ENCODE assay signal across 11 cellular contexts in the genomic region with DNA sequence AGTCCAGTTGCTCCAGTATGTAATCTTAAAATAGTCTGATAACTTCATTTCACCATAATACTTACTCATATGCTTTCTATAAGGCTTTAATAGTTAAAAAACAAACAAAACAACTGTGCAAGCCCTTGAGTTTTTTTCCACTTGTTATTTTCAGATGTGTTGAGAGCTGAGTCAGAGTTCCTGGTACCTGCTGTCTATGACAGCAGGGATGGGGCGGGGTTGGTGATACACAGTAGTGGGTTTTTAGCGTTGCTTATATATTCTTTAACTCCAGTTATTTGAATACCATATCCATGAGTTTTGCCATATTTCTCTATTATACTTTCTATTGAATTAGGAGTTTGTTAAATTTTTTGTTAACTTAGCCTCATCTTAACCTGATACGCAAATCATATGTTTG. TPM values are rescaled to one million over a fixed set of nuclear protein-coding genes. Genes with fewer than 3 reads are reported as not detected.
A peak's percentile ranks its signal among the peaks of the same experiment; 100 is the strongest.
DNase-seq lines count a peak whose midpoint lies in the region; ATAC-seq, FAIRE-seq and TF ChIP-seq lines count a peak whose summit lies in the region.
"Had no signal": no experiment of that assay in that cellular context is flagged by ENCODE, and none has a peak within 500 bp of the region (broad histone marks: within the 10 kb centered on the region; RNA-seq: fewer than 3 reads in every experiment).

No MANE protein-coding gene starts in this region.

- POLR2A ChIA-PET in K562 (lab: Yijun Ruan, JAX), result interaction anchor here (0.9 to 1.7 kb wide), 4 partner anchors 12 to 35 kb away, joined by 3 to 5 read pairs (median 3); no protein-coding TSS in a partner anchor

- TF ChIP-seq EP300 in K562 (IDR thresholded peaks at IDR 0.05; ENCODE audit: low read length) (peak; percentile 17; the same call in 1 of the 2 replicates), gastroesophageal sphincter (IDR thresholded peaks at IDR 0.05) (no peak)

- H3K9ac ChIP-seq in K562 (ENCODE audit: insufficient read depth in 1 of 2, low read depth in 2 of 2, low read length in 2 of 2), result 0 out of 4 replicates have a peak overlapping the region, but pooled peaks of 1 of the 2 experiments have one; percentile 44

- CTCF ChIA-PET in K562 (lab: Yijun Ruan, JAX; ENCODE audit: low intra/inter-chr PET ratio), result no interaction called here

- no TSS peak for BruUV-seq in K562 (replicated peaks; lab: Mats Ljungman, UMichigan)

- no peak for FAIRE-seq in K562 (lab: Jason Lieb, UNC)

- H4K20me1 ChIP-seq in K562 (replicated peaks; ENCODE audit: control insufficient read depth, insufficient read depth, low read length), result peaks cover 10% of the 10 kb centered on the region; the same call in 1 of the 2 replicates

- no peaks in the 10 kb centered on the region for H3K9me3 Mint-ChIP-seq in T-helper 2 cell treated with Interferon-gamma antibody and Interleukin-4, amounts not matched to agents 5 μg/mL and 100 μg/mL, for 36 hours

- H3K4me2 ChIP-seq in K562 (ENCODE audit: insufficient read depth, low read length), result 0 out of 2 replicates have a peak overlapping the region, but pooled peaks have one; percentile 21

- H3K9me1 ChIP-seq in K562 (ENCODE audit: control insufficient read depth, insufficient read depth, low read length), result no peaks in the 10 kb centered on the region

- peaks cover 77% of the 10 kb centered on the region for H3K79me2 ChIP-seq in K562 (ENCODE audit: control insufficient read depth, insufficient read depth, low read length)

- H3K27ac Mint-ChIP-seq in T-helper 2 cell treated with Interferon-gamma antibody and Interleukin-4, amounts not matched to agents 5 μg/mL and 100 μg/mL, for 36 hours, result peak overlapping the region; percentile 79

- intact Hi-C loops in K562 (cut with micrococcal nuclease), result no loop called here

- TF ChIP-seq RAD21 in K562 (CRISPR knock-in tag; conservative IDR thresholded peaks at IDR 0.05 in 1 of 2, IDR thresholded peaks at IDR 0.05 in 1 of 2), result no peak

- peak overlapping the region; percentile 58 for H3K4me3 Mint-ChIP-seq in T-helper 2 cell treated with Interferon-gamma antibody and Interleukin-4, amounts not matched to agents 5 μg/mL and 100 μg/mL, for 36 hours

- H3K36me3 Mint-ChIP-seq in T-helper 2 cell treated with Interferon-gamma antibody and Interleukin-4, amounts not matched to agents 5 μg/mL and 100 μg/mL, for 36 hours (ENCODE audit: low read depth), result peaks cover 14% of the 10 kb centered on the region

- WGBS in K562 (ENCODE audit: insufficient coverage, low coverage, missing lambda C conversion rate), result 32% methylated on average over 3 of the region's 3 CpGs
- WGBS in gastroesophageal sphincter (ENCODE audit: low coverage in 1 of 2), 2 donors, result 88 to 96% methylated on average over 3 of the region's 3 CpGs

- in situ Hi-C loops in K562 (cut with MboI), result no loop called here

- H3K4me3 ChIP-seq in K562, result no peak overlapping the region
- no peak overlapping the region for H3K4me3 ChIP-seq in gastroesophageal sphincter
- H3K4me3 ChIP-seq: tibial nerve had no signal

- H3K27me3 ChIP-seq in K562 (ENCODE audit: control insufficient read depth in 2 of 2, insufficient read depth in 2 of 2, low read length in 2 of 2) (no peaks in the 10 kb centered on the region), gastroesophageal sphincter (no peaks in the 10 kb centered on the region)
- H3K27me3 ChIP-seq: tibial nerve had no signal

- TF ChIP-seq POLR2A in K562 (conservative IDR thresholded peaks at IDR 0.05) (no peak), gastroesophageal sphincter (IDR thresholded peaks at IDR 0.05) (no peak)

- H2AFZ ChIP-seq in K562 (ENCODE audit: low read depth, low read length), result no peak overlapping the region

- peak overlapping the region; percentile 69; the same call in 2 of the 3 replicates for H3K27ac ChIP-seq in K562 (ENCODE audit: extremely low read depth, low read depth, low read length)
- H3K27ac ChIP-seq in gastroesophageal sphincter, result no peak overlapping the region
- H3K27ac ChIP-seq: tibial nerve had no signal

- no peak for TF ChIP-seq CTCF in K562 (IDR thresholded peaks at IDR 0.05 in 2 of 3, conservative IDR thresholded peaks at IDR 0.05 in 1 of 3; ENCODE audit: insufficient read depth in 2 of 3, low read depth in 1 of 3, low read length in 3 of 3)
- no peak for TF ChIP-seq CTCF in gastroesophageal sphincter (IDR thresholded peaks at IDR 0.05)

- peaks cover 6 to 36% of the 10 kb centered on the region in 2 experiments for H3K4me1 ChIP-seq in K562 (replicated peaks in 1 of 2; ENCODE audit: control insufficient read depth in 2 of 2, insufficient read depth in 2 of 2, low read length in 2 of 2)
- peaks cover 0 to 52% (median 7%) of the 10 kb centered on the region in 3 donors for H3K4me1 ChIP-seq in gastroesophageal sphincter

- peaks cover 37% of the 10 kb centered on the region for H3K4me1 Mint-ChIP-seq in T-helper 2 cell treated with Interferon-gamma antibody and Interleukin-4, amounts not matched to agents 5 μg/mL and 100 μg/mL, for 36 hours (ENCODE audit: low read depth)

- H3K9me3 ChIP-seq in K562 (replicated peaks; ENCODE audit: control insufficient read depth, insufficient read depth, low read depth, low read length) (no peaks in the 10 kb centered on the region), gastroesophageal sphincter (no peaks in the 10 kb centered on the region)
- H3K9me3 ChIP-seq: tibial nerve had no signal

- peak; percentile 22; the same call in 1 of the 3 replicates for ATAC-seq in K562
- no peak for ATAC-seq in gastroesophageal sphincter

- H3K27me3 Mint-ChIP-seq in T-helper 2 cell treated with Interferon-gamma antibody and Interleukin-4, amounts not matched to agents 5 μg/mL and 100 μg/mL, for 36 hours (ENCODE audit: low read depth), result no peaks in the 10 kb centered on the region

- DNase-seq in ELR (ENCODE audit: low read depth) (peak; percentile 26), K562 (ENCODE audit: extremely low read depth in 1 of 4, low spot score in 3 of 4) (peak; percentile 30 to 76 (median 46)), NCI-H82 (lab: John Stamatoyannopoulos, UW) (no peak), NCI-H345 treated with DMSO at 0.1 percent for 48 hours (lab: John Stamatoyannopoulos, UW; ENCODE audit: unreplicated experiment) (no peak)
- no peak for DNase-seq in T-helper 2 cell treated with Interferon-gamma antibody and Interleukin-4, amounts not matched to agents 5 μg/mL and 100 μg/mL, for 36 hours (ENCODE audit: low spot score)
- peak; percentile 58 for DNase-seq in stimulated activated CD4-positive, alpha-beta T cell treated with anti-CD3 and anti-CD28 coated beads, Interleukin-15, amount 100 ng/mL, for 24 hours
- no peak for DNase-seq in NK-92 treated with Interleukin-12 subunit alpha and Interleukin-12 subunit beta, amount 100 ng/mL, for 24 hours (lab: John Stamatoyannopoulos, UW)
- DNase-seq: IMR-90, NCI-H2171 had no signal

- H3K36me3 ChIP-seq in K562 (ENCODE audit: control insufficient read depth, insufficient read depth, low read length), result peaks cover 39% of the 10 kb centered on the region
- peaks cover 0 to 6% of the 10 kb centered on the region in 2 donors for H3K36me3 ChIP-seq in gastroesophageal sphincter

TF ChIP-seq in K562, 482 proteins besides CTCF, POLR2A, EP300 and RAD21 (continues in another document):
- TF ChIP-seq RUNX1 (IDR thresholded peaks at IDR 0.05; ENCODE audit: low read depth) (no peak), FOSL1 (tag; conservative IDR thresholded peaks at IDR 0.05) (peak; percentile 53; the same call in 1 of the 2 replicates), FOXA3 (CRISPR knock-in tag; conservative IDR thresholded peaks at IDR 0.05 in 1 of 2, IDR thresholded peaks at IDR 0.05 in 1 of 2) (no peak)
- TF ChIP-seq, protein P1, sequence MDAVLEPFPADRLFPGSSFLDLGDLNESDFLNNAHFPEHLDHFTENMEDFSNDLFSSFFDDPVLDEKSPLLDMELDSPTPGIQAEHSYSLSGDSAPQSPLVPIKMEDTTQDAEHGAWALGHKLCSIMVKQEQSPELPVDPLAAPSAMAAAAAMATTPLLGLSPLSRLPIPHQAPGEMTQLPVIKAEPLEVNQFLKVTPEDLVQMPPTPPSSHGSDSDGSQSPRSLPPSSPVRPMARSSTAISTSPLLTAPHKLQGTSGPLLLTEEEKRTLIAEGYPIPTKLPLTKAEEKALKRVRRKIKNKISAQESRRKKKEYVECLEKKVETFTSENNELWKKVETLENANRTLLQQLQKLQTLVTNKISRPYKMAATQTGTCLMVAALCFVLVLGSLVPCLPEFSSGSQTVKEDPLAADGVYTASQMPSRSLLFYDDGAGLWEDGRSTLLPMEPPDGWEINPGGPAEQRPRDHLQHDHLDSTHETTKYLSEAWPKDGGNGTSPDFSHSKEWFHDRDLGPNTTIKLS (IDR thresholded peaks at IDR 0.05; ENCODE audit: borderline replicate concordance, low read depth), result no peak
- TF ChIP-seq, protein P2, sequence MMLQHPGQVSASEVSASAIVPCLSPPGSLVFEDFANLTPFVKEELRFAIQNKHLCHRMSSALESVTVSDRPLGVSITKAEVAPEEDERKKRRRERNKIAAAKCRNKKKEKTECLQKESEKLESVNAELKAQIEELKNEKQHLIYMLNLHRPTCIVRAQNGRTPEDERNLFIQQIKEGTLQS (IDR thresholded peaks at IDR 0.05), result peak; percentile 25; the same call in 1 of the 2 replicates
- TF ChIP-seq, protein P2 (CRISPR knock-in tag; conservative IDR thresholded peaks at IDR 0.05), result no peak

RNA-seq across cellular contexts. Expression of a gene that starts 5.0 kb away (rescaled TPM):
- 31.3 and 105 TPM in 2 replicates for total RNA-seq in K562 (2011; cell fraction: chromatin; rRNA removed; ENCODE audit: low replicate concordance)
- 23.2 and 26.1 TPM in 2 replicates for total RNA-seq in K562 (2011; cell fraction: nucleolus; rRNA removed)
- total RNA-seq in K562 (2011; cell fraction: nucleoplasm; rRNA removed), result 51.0 and 88.7 TPM in 2 replicates
- total RNA-seq in K562 (2014; rRNA removed) (31.6 and 37.1 TPM in 2 replicates), K562 (2014; rRNA removed; fragmentation: Illumina TruSeq; extraction: Trizol) (63.3 and 71.6 TPM in 2 replicates), K562 (2015; rRNA removed; fragmentation: Illumina TruSeq; extraction: Trizol) (55.1 and 61.7 TPM in 2 replicates), K562 (2021) (42.9 and 45.8 TPM in 2 replicates), gastroesophageal sphincter (10 to 100 TPM; 39.2 to 57.5 (median 45.0) TPM)
- polyA plus RNA-seq in K562 (2011; rRNA removed) (47.3 and 55.3 TPM in 2 replicates), K562 (2014; fragmentation: Illumina TruSeq; extraction: Trizol) (34.3 and 38.2 TPM in 2 replicates), K562 (2014; fragmentation: Nextera tagmentation; extraction: Ambion mirVana) (10 to 100 TPM; 50.9 to 52.4 TPM), K562 (2014; rRNA removed) (38.6 and 39.9 TPM in 2 replicates)
- polyA plus RNA-seq in K562 (2011; cell fraction: cytosol; rRNA removed), result 8.8 and 19.0 TPM in 2 replicates
- polyA plus RNA-seq in K562 (2011; cell fraction: nucleus; rRNA removed), result 21.9 and 29.5 TPM in 2 replicates
- polyA plus RNA-seq in K562 (2012), result 23.2 and 27.2 TPM in 2 replicates
- polyA minus RNA-seq in K562 (2011; rRNA and poly(A)+ RNA removed), result 38.5 and 44.8 TPM in 2 replicates
- polyA minus RNA-seq in K562 (2011; cell fraction: cytosol; rRNA and poly(A)+ RNA removed), result 15.2 and 21.4 TPM in 2 replicates
- 21.9 and 35.9 TPM in 2 replicates for polyA minus RNA-seq in K562 (2011; cell fraction: nucleus; rRNA and poly(A)+ RNA removed)

Comparison
In these comparisons a context has a peak if more than half of its experiments do, and no peak if none do; other contexts are left out.
1. DNase-seq: peak in ELR (single experiment), K562 (4 of 4) and stimulated activated CD4-positive, alpha-beta T cell treated with anti-CD3 and anti-CD28 coated beads, Interleukin-15, amount 100 ng/mL, for 24 hours (single experiment); none in T-helper 2 cell treated with Interferon-gamma antibody and Interleukin-4, amounts not matched to agents 5 μg/mL and 100 μg/mL, for 36 hours (single experiment), NCI-H82 (single experiment), NCI-H345 treated with DMSO at 0.1 percent for 48 hours (single experiment) and NK-92 treated with Interleukin-12 subunit alpha and Interleukin-12 subunit beta, amount 100 ng/mL, for 24 hours (single experiment).